ENCODE assay signal across 2 cellular contexts in genomic region chr4:88794087-88794486, GRCh38.
A peak's percentile ranks its signal among the peaks of the same experiment; 100 is the strongest.
TF ChIP-seq lines count a peak whose summit lies in the region.

No MANE protein-coding gene starts in this region.

TF ChIP-seq in IMR-90, 13 proteins besides CTCF, POLR2A, EP300 and RAD21:
- TF ChIP-seq RCOR1 (IDR thresholded peaks at IDR 0.05; ENCODE audit: insufficient replicate concordance, low read length) (no peak), FOS (IDR thresholded peaks at IDR 0.05; ENCODE audit: low read depth, low read length) (no peak), CEBPB (IDR thresholded peaks at IDR 0.05; ENCODE audit: low read depth, low read length) (peak; percentile 23; the same call in 1 of the 2 replicates), BHLHE40 (IDR thresholded peaks at IDR 0.05; ENCODE audit: low read depth, low read length) (no peak)

TF ChIP-seq in K562, 482 proteins besides CTCF, POLR2A, EP300 and RAD21:
- TF ChIP-seq FIP1L1 (IDR thresholded peaks at IDR 0.05; ENCODE audit: low read depth, low read length, poor library complexity, severe bottlenecking) (no peak), RFX1 (IDR thresholded peaks at IDR 0.05) (no peak), ATF3 (IDR thresholded peaks at IDR 0.05) (peak; percentile 63), ATF3 (CRISPR knock-in tag; conservative IDR thresholded peaks at IDR 0.05) (no peak)
